ENCODE assay signal across 8 cellular contexts in the genomic region with DNA sequence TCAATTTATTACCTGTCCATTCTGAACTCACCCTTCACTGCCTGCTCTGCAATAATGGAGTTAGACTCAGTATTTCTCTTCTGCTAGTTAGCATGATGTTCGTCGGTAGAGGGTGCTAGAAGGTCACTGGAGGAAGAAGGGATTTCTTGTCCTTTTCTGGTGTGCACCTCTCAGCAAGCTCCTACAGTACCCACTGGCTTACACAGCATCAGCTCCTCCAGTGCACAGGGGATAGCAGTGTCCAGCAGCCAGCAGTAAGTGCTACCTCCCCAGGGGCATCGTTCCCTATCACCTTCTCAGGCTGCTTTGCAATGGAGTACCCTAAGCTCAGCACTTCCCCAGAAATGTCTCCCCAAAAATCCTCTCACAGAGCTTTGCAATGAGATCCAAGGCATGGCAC. TPM values are rescaled to one million over a fixed set of nuclear protein-coding genes. Genes with fewer than 3 reads are reported as not detected.
DNase-seq lines count a peak whose midpoint lies in the region; ATAC-seq and TF ChIP-seq lines count a peak whose summit lies in the region.

No MANE protein-coding gene starts in this region.

- H3K9me3 Mint-ChIP-seq in Caco-2 (ENCODE audit: unreplicated experiment) (no peaks in the 10 kb centered on the region), GM23338 (no peaks in the 10 kb centered on the region; the same call in 2 of the 3 replicates)

- ATAC-seq in GM23338 (peak; percentile 90), GM21526 (IDR thresholded peaks at IDR 0.05; ENCODE audit: low FRiP score, unreplicated experiment) (no peak), omental fat pad (ENCODE audit: low FRiP score) (no peak), HG03159 (IDR thresholded peaks at IDR 0.05; ENCODE audit: unreplicated experiment) (no peak)

- H3K9me3 ChIP-seq in Caco-2, result no peaks in the 10 kb centered on the region

- no TSS peak for BruUV-seq in Caco-2 (replicated peaks; lab: Mats Ljungman, UMichigan)

- H3K4me1 ChIP-seq in Caco-2 (peaks cover 4% of the 10 kb centered on the region; the same call in 1 of the 2 replicates), GM23338 (ENCODE audit: insufficient read depth) (peaks cover 9% of the 10 kb centered on the region)

- no peak overlapping the region for H3K27ac ChIP-seq in GM23338 (ENCODE audit: low read depth)

- intact Hi-C loops in Caco-2 (cut with micrococcal nuclease; ENCODE audit: unreplicated experiment), result loop anchor here (1.0 to 5.0 kb wide), 5 partner anchors 46 to 171 kb away; partner anchors contain the start of genes APC and SRP19

- H3K4me3 ChIP-seq in Caco-2 (ENCODE audit: low read depth, low read length), result no peak overlapping the region
- H3K4me3 ChIP-seq in GM23338, result no peak overlapping the region

- no peaks in the 10 kb centered on the region for H3F3A ChIP-seq in GM23338 (replicated peaks; ENCODE audit: low read depth)

- POLR2A ChIA-PET in Caco-2 (lab: Charles Lee), result interaction anchor here (1.6 kb wide), 1 partner anchor 16 kb away, joined by 5 read pairs; no protein-coding TSS in a partner anchor

- H3K4me3 Mint-ChIP-seq in Caco-2 (ENCODE audit: unreplicated experiment) (no peak overlapping the region), GM23338 (no peak overlapping the region)

- no peaks in the 10 kb centered on the region for H4K20me1 ChIP-seq in GM23338 (replicated peaks; ENCODE audit: insufficient read depth)

- H3K4me1 Mint-ChIP-seq in Caco-2 (ENCODE audit: low read depth, unreplicated experiment) (peaks cover 14% of the 10 kb centered on the region), GM23338 (peaks cover 8% of the 10 kb centered on the region)

- H3K36me3 Mint-ChIP-seq in Caco-2 (ENCODE audit: insufficient read depth, unreplicated experiment), result no peaks in the 10 kb centered on the region
- H3K36me3 Mint-ChIP-seq in GM23338 (ENCODE audit: low read depth), result no peaks in the 10 kb centered on the region

- TF ChIP-seq CTCF in Caco-2 (IDR thresholded peaks at IDR 0.05; ENCODE audit: insufficient read depth in 1 of 2, low read depth in 1 of 2, low read length in 1 of 2, severe bottlenecking in 1 of 2, unreplicated experiment in 1 of 2), result peak; percentile 61 to 80
- peak; percentile 62 to 89 for TF ChIP-seq CTCF in GM23338 (conservative IDR thresholded peaks at IDR 0.05; ENCODE audit: low read depth in 2 of 2)
- no peak for TF ChIP-seq CTCF in omental fat pad (IDR thresholded peaks at IDR 0.05)

- no peak overlapping the region for H2AFZ ChIP-seq in GM23338

- H3K27me3 Mint-ChIP-seq in Caco-2 (ENCODE audit: insufficient read depth, unreplicated experiment), result peaks cover 6% of the 10 kb centered on the region
- peaks cover 3% of the 10 kb centered on the region for H3K27me3 Mint-ChIP-seq in GM23338 (ENCODE audit: insufficient read depth, low read depth, poor library complexity)

- CTCF ChIA-PET in Caco-2 (lab: Charles Lee), result interaction anchor here (0.6 to 2.5 kb wide), 12 partner anchors 16 to 474 kb away, joined by 3 to 58 read pairs (median 4); partner anchors contain the start of genes REEP5 and SRP19

- no peaks in the 10 kb centered on the region for H3K79me2 ChIP-seq in GM23338 (replicated peaks; ENCODE audit: insufficient read depth)

- DNase-seq in Caco-2 (peak; percentile 62 to 73), GM23338 (ENCODE audit: low spot score) (peak; percentile 81), SHP77 (lab: John Stamatoyannopoulos, UW) (peak; percentile 57 to 69), foreskin melanocyte (peak; percentile 35), NCI-H526 treated with DMSO at 0.1 percent for 48 hours (lab: John Stamatoyannopoulos, UW) (no peak), omental fat pad (ENCODE audit: low spot score) (no peak)

- H3K36me3 ChIP-seq in Caco-2 (ENCODE audit: control insufficient read depth, insufficient read depth, low read length) (no peaks in the 10 kb centered on the region), GM23338 (ENCODE audit: insufficient read depth) (no peaks in the 10 kb centered on the region)

- no peak overlapping the region for H3K4me2 ChIP-seq in GM23338

- H3K27me3 ChIP-seq in Caco-2 (replicated peaks; ENCODE audit: control insufficient read depth, insufficient read depth, low read length), result no peaks in the 10 kb centered on the region
- no peaks in the 10 kb centered on the region for H3K27me3 ChIP-seq in GM23338 (ENCODE audit: insufficient read depth)

- H3K9me2 ChIP-seq in GM23338 (ENCODE audit: insufficient read depth), result no peaks in the 10 kb centered on the region

- H3K27ac Mint-ChIP-seq in Caco-2 (ENCODE audit: unreplicated experiment) (no peak overlapping the region), GM23338 (no peak overlapping the region)

TF ChIP-seq in GM23338, 12 proteins besides CTCF, POLR2A, EP300 and RAD21 (continues in another document):
- TF ChIP-seq NANOG (IDR thresholded peaks at IDR 0.05; ENCODE audit: borderline replicate concordance) (no peak), EZH2 (IDR thresholded peaks at IDR 0.05; ENCODE audit: low read depth, unreplicated experiment) (no peak), ZNF114 (CRISPR knock-in tag; IDR thresholded peaks at IDR 0.05) (no peak), JUNB (IDR thresholded peaks at IDR 0.05; ENCODE audit: unreplicated experiment) (no peak), EZH2phosphoT487 (IDR thresholded peaks at IDR 0.05; ENCODE audit: unreplicated experiment) (no peak), ETS1 (IDR thresholded peaks at IDR 0.05) (no peak)
- TF ChIP-seq, protein P1, sequence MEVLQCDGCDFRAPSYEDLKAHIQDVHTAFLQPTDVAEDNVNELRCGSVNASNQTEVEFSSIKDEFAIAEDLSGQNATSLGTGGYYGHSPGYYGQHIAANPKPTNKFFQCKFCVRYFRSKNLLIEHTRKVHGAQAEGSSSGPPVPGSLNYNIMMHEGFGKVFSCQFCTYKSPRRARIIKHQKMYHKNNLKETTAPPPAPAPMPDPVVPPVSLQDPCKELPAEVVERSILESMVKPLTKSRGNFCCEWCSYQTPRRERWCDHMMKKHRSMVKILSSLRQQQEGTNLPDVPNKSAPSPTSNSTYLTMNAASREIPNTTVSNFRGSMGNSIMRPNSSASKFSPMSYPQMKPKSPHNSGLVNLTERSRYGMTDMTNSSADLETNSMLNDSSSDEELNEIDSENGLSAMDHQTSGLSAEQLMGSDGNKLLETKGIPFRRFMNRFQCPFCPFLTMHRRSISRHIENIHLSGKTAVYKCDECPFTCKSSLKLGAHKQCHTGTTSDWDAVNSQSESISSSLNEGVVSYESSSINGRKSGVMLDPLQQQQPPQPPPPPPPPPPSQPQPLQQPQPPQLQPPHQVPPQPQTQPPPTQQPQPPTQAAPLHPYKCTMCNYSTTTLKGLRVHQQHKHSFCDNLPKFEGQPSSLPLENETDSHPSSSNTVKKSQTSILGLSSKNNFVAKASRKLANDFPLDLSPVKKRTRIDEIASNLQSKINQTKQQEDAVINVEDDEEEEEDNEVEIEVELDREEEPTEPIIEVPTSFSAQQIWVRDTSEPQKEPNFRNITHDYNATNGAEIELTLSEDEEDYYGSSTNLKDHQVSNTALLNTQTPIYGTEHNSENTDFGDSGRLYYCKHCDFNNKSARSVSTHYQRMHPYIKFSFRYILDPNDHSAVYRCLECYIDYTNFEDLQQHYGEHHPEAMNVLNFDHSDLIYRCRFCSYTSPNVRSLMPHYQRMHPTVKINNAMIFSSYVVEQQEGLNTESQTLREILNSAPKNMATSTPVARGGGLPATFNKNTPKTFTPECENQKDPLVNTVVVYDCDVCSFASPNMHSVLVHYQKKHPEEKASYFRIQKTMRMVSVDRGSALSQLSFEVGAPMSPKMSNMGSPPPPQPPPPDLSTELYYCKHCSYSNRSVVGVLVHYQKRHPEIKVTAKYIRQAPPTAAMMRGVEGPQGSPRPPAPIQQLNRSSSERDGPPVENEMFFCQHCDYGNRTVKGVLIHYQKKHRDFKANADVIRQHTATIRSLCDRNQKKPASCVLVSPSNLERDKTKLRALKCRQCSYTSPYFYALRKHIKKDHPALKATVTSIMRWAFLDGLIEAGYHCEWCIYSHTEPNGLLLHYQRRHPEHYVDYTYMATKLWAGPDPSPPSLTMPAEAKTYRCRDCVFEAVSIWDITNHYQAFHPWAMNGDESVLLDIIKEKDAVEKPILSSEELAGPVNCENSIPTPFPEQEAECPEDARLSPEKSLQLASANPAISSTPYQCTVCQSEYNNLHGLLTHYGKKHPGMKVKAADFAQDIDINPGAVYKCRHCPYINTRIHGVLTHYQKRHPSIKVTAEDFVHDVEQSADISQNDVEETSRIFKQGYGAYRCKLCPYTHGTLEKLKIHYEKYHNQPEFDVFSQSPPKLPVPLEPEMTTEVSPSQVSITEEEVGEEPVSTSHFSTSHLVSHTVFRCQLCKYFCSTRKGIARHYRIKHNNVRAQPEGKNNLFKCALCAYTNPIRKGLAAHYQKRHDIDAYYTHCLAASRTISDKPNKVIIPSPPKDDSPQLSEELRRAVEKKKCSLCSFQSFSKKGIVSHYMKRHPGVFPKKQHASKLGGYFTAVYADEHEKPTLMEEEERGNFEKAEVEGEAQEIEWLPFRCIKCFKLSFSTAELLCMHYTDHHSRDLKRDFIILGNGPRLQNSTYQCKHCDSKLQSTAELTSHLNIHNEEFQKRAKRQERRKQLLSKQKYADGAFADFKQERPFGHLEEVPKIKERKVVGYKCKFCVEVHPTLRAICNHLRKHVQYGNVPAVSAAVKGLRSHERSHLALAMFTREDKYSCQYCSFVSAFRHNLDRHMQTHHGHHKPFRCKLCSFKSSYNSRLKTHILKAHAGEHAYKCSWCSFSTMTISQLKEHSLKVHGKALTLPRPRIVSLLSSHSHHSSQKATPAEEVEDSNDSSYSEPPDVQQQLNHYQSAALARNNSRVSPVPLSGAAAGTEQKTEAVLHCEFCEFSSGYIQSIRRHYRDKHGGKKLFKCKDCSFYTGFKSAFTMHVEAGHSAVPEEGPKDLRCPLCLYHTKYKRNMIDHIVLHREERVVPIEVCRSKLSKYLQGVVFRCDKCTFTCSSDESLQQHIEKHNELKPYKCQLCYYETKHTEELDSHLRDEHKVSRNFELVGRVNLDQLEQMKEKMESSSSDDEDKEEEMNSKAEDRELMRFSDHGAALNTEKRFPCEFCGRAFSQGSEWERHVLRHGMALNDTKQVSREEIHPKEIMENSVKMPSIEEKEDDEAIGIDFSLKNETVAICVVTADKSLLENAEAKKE (CRISPR knock-in tag; IDR thresholded peaks at IDR 0.05), result no peak

RNA-seq across cellular contexts. Expression of gene APC, which starts 45.9 kb away (rescaled TPM):
- total RNA-seq in Caco-2 (2022) (27.5 and 28.6 TPM in 2 replicates), omental fat pad (10 to 100 TPM; 33.9 to 78.5 (median 58.8) TPM)
- total RNA-seq in GM23338 (2014; rRNA removed; shearing (Covaris generic)), result 45.3 and 62.9 TPM in 2 replicates
- 34.8 and 42.4 TPM in 2 replicates for polyA plus RNA-seq in GM23338 (2016; fragmentation: Nextera tagmentation; extraction: Ambion mirVana)

Comparison
In these comparisons a context has a peak if more than half of its experiments do, and no peak if none do; other contexts are left out.
1. DNase-seq: peak in Caco-2 (2 of 2), GM23338 (single experiment), SHP77 (2 of 2) and foreskin melanocyte (single experiment); none in NCI-H526 treated with DMSO at 0.1 percent for 48 hours (single experiment) and omental fat pad (single experiment).
2. CTCF ChIP-seq: peak in Caco-2 (2 of 2) and GM23338 (2 of 2); none in omental fat pad (0 of 3).